Comparison of ENCODE assay signal across 13 cellular contexts in the genomic region with DNA sequence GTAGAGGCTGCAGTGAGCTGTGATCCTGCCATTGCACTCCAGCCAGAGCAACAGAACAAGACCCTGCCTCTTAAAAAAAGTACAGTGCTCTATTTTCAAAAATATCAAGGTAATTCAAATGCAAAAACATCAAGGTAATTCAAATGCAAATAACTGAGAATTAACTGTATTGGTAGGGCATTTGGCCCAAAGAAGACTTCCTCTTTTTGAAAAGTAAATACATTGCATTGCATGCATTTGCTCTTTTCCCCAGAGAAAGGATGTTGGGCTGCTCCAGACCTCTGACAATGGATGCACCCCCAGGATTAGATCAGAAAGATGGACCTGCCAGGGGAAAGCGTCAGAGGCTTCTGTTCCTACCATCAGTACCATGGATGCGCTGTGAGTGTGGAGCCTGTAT.
A peak's percentile ranks its signal among the peaks of the same experiment; 100 is the strongest.
DNase-seq lines count a peak whose midpoint lies in the region; ATAC-seq and TF ChIP-seq lines count a peak whose summit lies in the region.
"Had no signal": no experiment of that assay in that cellular context is flagged by ENCODE, and none has a peak within 500 bp of the region (broad histone marks: within the 10 kb centered on the region; RNA-seq: fewer than 3 reads in every experiment).

No MANE protein-coding gene starts in this region.

- H3K36me3 Mint-ChIP-seq in brain = no peaks in the 10 kb centered on the region
- no peaks in the 10 kb centered on the region for H3K36me3 Mint-ChIP-seq in stimulated activated naive B cell treated with anti-CD40 and anti-IgM and Interleukin-4, amounts not matched to agents 10 μg/mL and 1 μg/mL and 100 μg/mL, for 72 hours

- H3K9ac ChIP-seq in HUES48 (ENCODE audit: low read depth, low read length) (no peak overlapping the region), NT2/D1 (ENCODE audit: insufficient read length, low read depth) (no peak overlapping the region)

- H3K4me1 Mint-ChIP-seq in brain = peaks cover 29% of the 10 kb centered on the region
- peaks cover 6 to 12% of the 10 kb centered on the region in 2 donors for H3K4me1 Mint-ChIP-seq in stimulated activated naive B cell treated with anti-CD40 and anti-IgM and Interleukin-4, amounts not matched to agents 10 μg/mL and 1 μg/mL and 100 μg/mL, for 72 hours

- H3K4me3 ChIP-seq in HUES48 (ENCODE audit: low read depth, low read length) = no peak overlapping the region; the same call in 1 of the 2 replicates
- no peak overlapping the region for H3K4me3 ChIP-seq in NT2/D1 (ENCODE audit: insufficient read length, low read depth)
- H3K4me3 ChIP-seq in mucosa of descending colon = no peak overlapping the region

- H3K4me1 ChIP-seq in HUES48 (ENCODE audit: control insufficient read depth, insufficient read depth, low read length) (peaks cover 11% of the 10 kb centered on the region), NT2/D1 (ENCODE audit: insufficient read depth, insufficient read length) (no peaks in the 10 kb centered on the region), mucosa of descending colon (ENCODE audit: low read depth) (no peaks in the 10 kb centered on the region)

- no peaks in the 10 kb centered on the region for H3K9me3 Mint-ChIP-seq in brain
- no peaks in the 10 kb centered on the region for H3K9me3 Mint-ChIP-seq in stimulated activated naive B cell treated with anti-CD40 and anti-IgM and Interleukin-4, amounts not matched to agents 10 μg/mL and 1 μg/mL and 100 μg/mL, for 72 hours

- no peak for TF ChIP-seq CTCF in brain (conservative IDR thresholded peaks at IDR 0.05)
- TF ChIP-seq CTCF in mucosa of descending colon (IDR thresholded peaks at IDR 0.05) = no peak

- H3K36me3 ChIP-seq in HUES48 (ENCODE audit: control insufficient read depth, insufficient read depth, low read length) (no peaks in the 10 kb centered on the region), NT2/D1 (ENCODE audit: insufficient read depth, insufficient read length, low read length) (no peaks in the 10 kb centered on the region), mucosa of descending colon (ENCODE audit: low read depth) (no peaks in the 10 kb centered on the region)

- peak; percentile 22 for DNase-seq in NT2/D1 (ENCODE audit: low read depth, low spot score)
- no peak for DNase-seq in stimulated activated naive B cell treated with anti-CD40 and anti-IgM and Interleukin-4, amounts not matched to agents 10 μg/mL and 1 μg/mL and 100 μg/mL, for 72 hours
- no peak for DNase-seq in medulla oblongata (ENCODE audit: extremely low spot score)
- DNase-seq in mucosa of descending colon = no peak
- DNase-seq in NCI-H146 treated with DMSO at 0.1 percent for 48 hours (lab: John Stamatoyannopoulos, UW; ENCODE audit: unreplicated experiment) = no peak
- DNase-seq: EL, HCEC 1CT, NCI-H1417, NCI-H2029, NCI-H510A, SIG-M5 had no signal

- H3K27ac ChIP-seq in HUES48 (ENCODE audit: low read depth, low read length) = peak overlapping the region; percentile 51

- peaks cover 7% of the 10 kb centered on the region for H3K27me3 Mint-ChIP-seq in brain
- peaks cover 20 to 33% of the 10 kb centered on the region in 2 donors for H3K27me3 Mint-ChIP-seq in stimulated activated naive B cell treated with anti-CD40 and anti-IgM and Interleukin-4, amounts not matched to agents 10 μg/mL and 1 μg/mL and 100 μg/mL, for 72 hours

- intact Hi-C loops in mucosa of descending colon (cut with DNase I, micrococcal nuclease) = no loop called here

- H3K4me3 Mint-ChIP-seq in brain = no peak overlapping the region
- H3K4me3 Mint-ChIP-seq in stimulated activated naive B cell treated with anti-CD40 and anti-IgM and Interleukin-4, amounts not matched to agents 10 μg/mL and 1 μg/mL and 100 μg/mL, for 72 hours = no peak overlapping the region

- peak overlapping the region in 4 of 5 experiments; percentile 24 to 88 (median 60) for H3K27ac Mint-ChIP-seq in brain
- H3K27ac Mint-ChIP-seq in stimulated activated naive B cell treated with anti-CD40 and anti-IgM and Interleukin-4, amounts not matched to agents 10 μg/mL and 1 μg/mL and 100 μg/mL, for 72 hours = peak overlapping the region; percentile 25

- H3K27me3 ChIP-seq in HUES48 (ENCODE audit: control insufficient read depth, insufficient read depth, low read length) (no peaks in the 10 kb centered on the region), NT2/D1 (ENCODE audit: insufficient read depth, insufficient read length) (no peaks in the 10 kb centered on the region)

- ATAC-seq in stimulated activated naive B cell treated with anti-CD40 and anti-IgM and Interleukin-4, amounts not matched to agents 10 μg/mL and 1 μg/mL and 100 μg/mL, for 72 hours (replicated peaks) = peak in 1 of 2 donors; percentile 14
- no peak for ATAC-seq in mucosa of descending colon

- no peaks in the 10 kb centered on the region for H3K9me3 ChIP-seq in HUES48 (ENCODE audit: control insufficient read depth, insufficient read depth, low read length)
- H3K9me3 ChIP-seq in NT2/D1 (ENCODE audit: insufficient read depth, low read length) = no peaks in the 10 kb centered on the region
- H3K9me3 ChIP-seq in mucosa of descending colon = no peaks in the 10 kb centered on the region
